ENCODE assay signal across 16 cellular contexts in the genomic region with DNA sequence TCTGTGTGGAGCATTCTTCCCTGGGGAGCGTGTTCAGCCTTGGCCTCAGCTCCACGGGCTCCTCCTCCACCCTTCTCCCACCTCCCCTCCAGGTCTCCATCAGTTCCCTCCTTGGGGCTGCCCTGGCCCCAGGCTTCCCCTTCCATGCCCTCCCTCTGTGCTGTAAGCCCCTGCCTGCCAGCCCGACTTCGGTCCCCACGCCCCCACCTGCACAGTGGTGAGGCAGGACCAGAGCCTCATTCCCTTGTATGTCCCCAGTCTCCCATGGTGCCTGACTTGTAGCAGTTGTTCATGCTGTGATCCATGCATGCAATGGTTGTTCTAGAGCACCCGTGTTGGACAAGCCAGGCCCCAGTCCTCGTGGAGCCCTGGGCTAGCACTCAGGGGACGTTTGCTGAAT.
A peak's percentile ranks its signal among the peaks of the same experiment; 100 is the strongest.
DNase-seq lines count a peak whose midpoint lies in the region; ATAC-seq and TF ChIP-seq lines count a peak whose summit lies in the region.
"Had no signal": no experiment of that assay in that cellular context is flagged by ENCODE, and none has a peak within 500 bp of the region (broad histone marks: within the 10 kb centered on the region; RNA-seq: fewer than 3 reads in every experiment).

No MANE protein-coding gene starts in this region.

- H4K12ac ChIP-seq in trophoblast cell (ENCODE audit: low read depth, low read length), result no peak overlapping the region

- no peak overlapping the region for H2AFZ ChIP-seq in mesenchymal stem cell (ENCODE audit: low read depth, low read length)
- H2AFZ ChIP-seq in trophoblast cell (ENCODE audit: insufficient read depth, low read length, poor library complexity), result no peak overlapping the region

- no peak overlapping the region for H3K23ac ChIP-seq in mesenchymal stem cell (ENCODE audit: low read length in 2 of 2)
- H3K23ac ChIP-seq in trophoblast cell (ENCODE audit: low read length), result no peak overlapping the region

- no peaks in the 10 kb centered on the region for H3K79me1 ChIP-seq in mesenchymal stem cell (replicated peaks; ENCODE audit: low read length, poor library complexity, severe bottlenecking)
- H3K79me1 ChIP-seq in trophoblast cell (ENCODE audit: low read length), result no peaks in the 10 kb centered on the region

- TF ChIP-seq CTCF in heart right ventricle (IDR thresholded peaks at IDR 0.05), result no peak

- H3K9ac ChIP-seq in mesenchymal stem cell (ENCODE audit: low read length) (no peak overlapping the region), trophoblast cell (ENCODE audit: low read length) (no peak overlapping the region)
- H3K9ac ChIP-seq: BLaER1 treated with 17β-estradiol and CSF1 and Interleukin-3, amounts not matched to agents 10 nM and 100 nM had no signal

- H3K4me3 ChIP-seq in heart right ventricle (no peak overlapping the region), mesenchymal stem cell (ENCODE audit: insufficient read depth in 1 of 2, low read depth in 1 of 2, low read length in 2 of 2) (no peak overlapping the region), trophoblast cell (ENCODE audit: low read depth, low read length) (peak overlapping the region; percentile 1)
- H3K4me3 ChIP-seq: A549; BLaER1 treated with 17β-estradiol and CSF1 and Interleukin-3, amounts not matched to agents 10 nM and 100 nM had no signal

- H3K14ac ChIP-seq in mesenchymal stem cell (ENCODE audit: low read length in 2 of 2) (no peak overlapping the region), trophoblast cell (ENCODE audit: low read length) (no peak overlapping the region)

- H2BK15ac ChIP-seq in mesenchymal stem cell (ENCODE audit: low read depth, poor library complexity, severe bottlenecking), result no peak overlapping the region

- DNase-seq in Right ventricle myocardium inferior (ENCODE audit: missing footprints) (peak; percentile 59), heart right ventricle (no peak), mesenchymal stem cell (no peak), trophoblast cell (no peak)
- DNase-seq: BE2C; Caco-2; Calu3; CD4-positive, alpha-beta T cell; CD8-positive, alpha-beta T cell; GF-D8 had no signal

- intact Hi-C loops in Right ventricle myocardium inferior (cut with DNase I), result no loop called here
- intact Hi-C loops in heart right ventricle (cut with DNase I), result loop anchor here in 2 of 10 donors (5.0 to 10.0 kb wide), 2 partner anchors 293 to 296 kb away; no protein-coding TSS in a partner anchor

- H2BK5ac ChIP-seq in mesenchymal stem cell (ENCODE audit: low read depth, low read length, poor library complexity, severe bottlenecking) (no peak overlapping the region), trophoblast cell (ENCODE audit: low read depth, low read length, poor library complexity) (no peak overlapping the region)

- H3K9me3 ChIP-seq in heart right ventricle, result no peaks in the 10 kb centered on the region
- no peaks in the 10 kb centered on the region for H3K9me3 ChIP-seq in mesenchymal stem cell (ENCODE audit: control insufficient read depth, low read length)
- peaks cover 7% of the 10 kb centered on the region for H3K9me3 ChIP-seq in trophoblast cell (ENCODE audit: insufficient read depth, low read depth, low read length)
- H3K9me3 ChIP-seq: A549; BE2C; BLaER1 treated with 17β-estradiol and CSF1 and Interleukin-3, amounts not matched to agents 10 nM and 100 nM; Caco-2 had no signal

- no peaks in the 10 kb centered on the region for H3K79me2 ChIP-seq in trophoblast cell (ENCODE audit: control insufficient read depth, insufficient read depth, low read length, poor library complexity)

- ATAC-seq in Right ventricle myocardium inferior, result no peak
- no peak for ATAC-seq in heart right ventricle
- no peak for ATAC-seq in GM19035 (IDR thresholded peaks at IDR 0.05; ENCODE audit: unreplicated experiment)
- no peak for ATAC-seq in GM21526 (IDR thresholded peaks at IDR 0.05; ENCODE audit: low FRiP score, unreplicated experiment)
- ATAC-seq: A549; CD8-positive, alpha-beta T cell had no signal

- H3K4me2 ChIP-seq in mesenchymal stem cell (ENCODE audit: low read length, poor library complexity, severe bottlenecking), result no peak overlapping the region
- H3K4me2 ChIP-seq in trophoblast cell (ENCODE audit: low read length), result no peak overlapping the region
- H3K4me2 ChIP-seq: A549 had no signal

- H2BK120ac ChIP-seq in mesenchymal stem cell (ENCODE audit: low read depth, low read length) (no peak overlapping the region), trophoblast cell (ENCODE audit: insufficient read depth, low read length, poor library complexity) (no peak overlapping the region)

- H4K8ac ChIP-seq in mesenchymal stem cell (ENCODE audit: low read length) (no peak overlapping the region), trophoblast cell (ENCODE audit: low read depth, low read length) (no peak overlapping the region)

- H3K4me1 ChIP-seq in heart right ventricle (peaks cover 0 to 8% (median 0%) of the 10 kb centered on the region in 9 donors), mesenchymal stem cell (ENCODE audit: control insufficient read depth, insufficient read depth, low read depth, low read length) (no peaks in the 10 kb centered on the region), trophoblast cell (ENCODE audit: control insufficient read depth in 1 of 2, insufficient read depth in 2 of 2, low read length in 2 of 2) (no peaks in the 10 kb centered on the region)
- H3K4me1 ChIP-seq: A549, BE2C, Caco-2 had no signal

- no peak overlapping the region for H3K4ac ChIP-seq in mesenchymal stem cell (ENCODE audit: low read depth in 1 of 2, low read length in 2 of 2)
- H3K4ac ChIP-seq in trophoblast cell (ENCODE audit: low read depth, low read length), result no peak overlapping the region

- H3K18ac ChIP-seq in mesenchymal stem cell (ENCODE audit: low read depth in 1 of 2, low read length in 2 of 2), result no peak overlapping the region
- H3K18ac ChIP-seq in trophoblast cell (ENCODE audit: low read length), result no peak overlapping the region

- H2AK5ac ChIP-seq in mesenchymal stem cell (ENCODE audit: low read length, severe bottlenecking) (no peak overlapping the region), trophoblast cell (ENCODE audit: low read length) (no peak overlapping the region)

- H2BK12ac ChIP-seq in mesenchymal stem cell (ENCODE audit: low read length in 2 of 2) (no peak overlapping the region), trophoblast cell (ENCODE audit: low read length) (no peak overlapping the region)

- H3K27ac ChIP-seq in heart right ventricle (no peak overlapping the region), mesenchymal stem cell (ENCODE audit: low read length, poor library complexity, severe bottlenecking) (no peak overlapping the region), trophoblast cell (ENCODE audit: low read depth, low read length) (no peak overlapping the region)
- H3K27ac ChIP-seq: 22Rv1; A549; BLaER1 treated with 17β-estradiol and CSF1 and Interleukin-3, amounts not matched to agents 10 nM and 100 nM; C4-2B had no signal

- peak overlapping the region; percentile 43 for H4K91ac ChIP-seq in mesenchymal stem cell (ENCODE audit: low read length)
- H4K91ac ChIP-seq in trophoblast cell (ENCODE audit: low read depth, low read length), result no peak overlapping the region

- H3K36me3 ChIP-seq in heart right ventricle, result no peaks in the 10 kb centered on the region
- H3K36me3 ChIP-seq in mesenchymal stem cell (ENCODE audit: control insufficient read depth in 1 of 2, insufficient read depth in 2 of 2, low read depth in 1 of 2, low read length in 2 of 2), result no peaks in the 10 kb centered on the region
- H3K36me3 ChIP-seq in trophoblast cell (ENCODE audit: control insufficient read depth in 1 of 2, insufficient read depth in 2 of 2, low read length in 2 of 2), result no peaks in the 10 kb centered on the region
- H3K36me3 ChIP-seq: BE2C; BLaER1 treated with 17β-estradiol and CSF1 and Interleukin-3, amounts not matched to agents 10 nM and 100 nM had no signal

- H3K27me3 ChIP-seq in heart right ventricle, result peaks cover 7 to 89% (median 73%) of the 10 kb centered on the region in 7 donors
- peaks cover 16 to 91% of the 10 kb centered on the region in 2 experiments for H3K27me3 ChIP-seq in mesenchymal stem cell (ENCODE audit: control insufficient read depth in 1 of 2, insufficient read depth in 1 of 2, low read length in 2 of 2)
- no peaks in the 10 kb centered on the region for H3K27me3 ChIP-seq in trophoblast cell (ENCODE audit: insufficient read depth, low read length)

- WGBS in heart right ventricle, 2 donors, result 64 to 71% methylated on average over 8 of the region's 8 CpGs
- WGBS in mesenchymal stem cell, result 66% methylated on average over 8 of the region's 8 CpGs
- no CpG with 5 or more reads among the region's 8 CpGs for WGBS in trophoblast cell (ENCODE audit: extremely low coverage, insufficient coverage, insufficient read length)
